9 cellular contexts compared by ENCODE assay signal in genomic region chr6:149031545-149032317, GRCh38.
DNase-seq lines count a peak whose midpoint lies in the region; ATAC-seq and TF ChIP-seq lines count a peak whose summit lies in the region.
"Had no signal": no experiment of that assay in that cellular context is flagged by ENCODE, and none has a peak within 500 bp of the region (broad histone marks: within the 10 kb centered on the region; RNA-seq: fewer than 3 reads in every experiment).

No MANE protein-coding gene starts in this region.

- CTCF ChIA-PET in IMR-90 (lab: Yijun Ruan, JAX), result interaction anchor here (0.8 to 1.6 kb wide), 8 partner anchors 35 to 486 kb away, joined by 3 to 5 read pairs (median 3); no protein-coding TSS in a partner anchor

- H4K91ac ChIP-seq in IMR-90 (ENCODE audit: insufficient read depth, low read depth, low read length), result peak overlapping the region; percentile 97

- H4K20me1 ChIP-seq in IMR-90 (ENCODE audit: insufficient read depth, low read length), result no peaks in the 10 kb centered on the region

- no TSS peak for BruUV-seq in IMR-90 (replicated peaks; lab: Mats Ljungman, UMichigan)

- peak overlapping the region; percentile 67 to 87 for H4K8ac ChIP-seq in IMR-90 (ENCODE audit: low read depth in 2 of 2, low read length in 2 of 2)

- peak overlapping the region; percentile 99 for H2BK5ac ChIP-seq in IMR-90 (ENCODE audit: low read depth, low read length, poor library complexity, severe bottlenecking)

- H3K4me1 ChIP-seq in IMR-90 (ENCODE audit: control insufficient read depth, insufficient read depth, low read length), result peaks cover 23% of the 10 kb centered on the region
- peaks cover 8 to 19% (median 11%) of the 10 kb centered on the region in 4 donors for H3K4me1 ChIP-seq in liver (ENCODE audit: control insufficient read depth in 4 of 4, insufficient read depth in 4 of 4, low read length in 3 of 4)
- peaks cover 3% of the 10 kb centered on the region for H3K4me1 ChIP-seq in upper lobe of right lung

- POLR2A ChIA-PET in IMR-90 (lab: Charles Lee; ENCODE audit: unreplicated experiment), result no interaction called here

- H3K4ac ChIP-seq in IMR-90 (ENCODE audit: low read depth, low read length), result peak overlapping the region; percentile 98

- H2BK15ac ChIP-seq in IMR-90 (ENCODE audit: low read depth, low read length), result peak overlapping the region; percentile 98; the same call in 2 of the 3 replicates

- H3K9me1 ChIP-seq in IMR-90 (ENCODE audit: insufficient read depth, low read length), result peaks cover 15% of the 10 kb centered on the region

- 40% methylated on average over 1 of the region's 16 CpGs; no CpG with 5 or more reads in 1 of the 2 experiments for WGBS in IMR-90 (ENCODE audit: extremely low coverage in 2 of 2, insufficient read length in 1 of 2), 2 experiments
- WGBS in liver, result 85% methylated on average over 16 of the region's 16 CpGs

- H3K4me3 Mint-ChIP-seq in activated T-cell treated with anti-CD3 and anti-CD28 coated beads, Interleukin-2, amount 50 U/mL, for 72 hours, result peak overlapping the region; percentile 80 to 88
- H3K4me3 Mint-ChIP-seq: natural killer cell had no signal

- H3K27ac ChIP-seq in IMR-90 (ENCODE audit: insufficient read depth, low read length) (peak overlapping the region; percentile 92), liver (ENCODE audit: low read depth in 1 of 2, low read length in 2 of 2) (peak overlapping the region; percentile 29 to 35), upper lobe of right lung (no peak overlapping the region)

- peak overlapping the region; percentile 94 for H2AK9ac ChIP-seq in IMR-90 (replicated peaks; ENCODE audit: low read depth, low read length, poor library complexity)

- no peaks in the 10 kb centered on the region for H3K36me3 Mint-ChIP-seq in activated T-cell treated with anti-CD3 and anti-CD28 coated beads, Interleukin-2, amount 50 U/mL, for 72 hours (ENCODE audit: insufficient read depth in 2 of 2)
- H3K36me3 Mint-ChIP-seq: natural killer cell had no signal

- peak overlapping the region; percentile 98 for H3K18ac ChIP-seq in IMR-90 (ENCODE audit: low read depth, low read length)

- H3K4me2 ChIP-seq in IMR-90 (ENCODE audit: low read depth, low read length), result peak overlapping the region; percentile 37

- dilution Hi-C loops in IMR-90 (cut with HindIII; ENCODE audit: low sequenced_read_pairs, unreplicated experiment), result no loop called here

- H3K36me3 ChIP-seq in IMR-90 (ENCODE audit: control insufficient read depth, insufficient read depth, low read length) (no peaks in the 10 kb centered on the region), liver (ENCODE audit: control insufficient read depth in 4 of 4, insufficient read depth in 3 of 4, low read depth in 1 of 4, low read length in 3 of 4) (no peaks in the 10 kb centered on the region), upper lobe of right lung (no peaks in the 10 kb centered on the region)

- H3K14ac ChIP-seq in IMR-90 (replicated peaks; ENCODE audit: low read depth, low read length), result peak overlapping the region; percentile 92

- peak overlapping the region; percentile 96 for H2AK5ac ChIP-seq in IMR-90 (ENCODE audit: low read depth, low read length)

- DNase-seq in IMR-90 (peak; percentile 85), upper lobe of right lung (no peak), NCI-H1694 (lab: John Stamatoyannopoulos, UW) (no peak), NCI-H128 (lab: John Stamatoyannopoulos, UW; ENCODE audit: unreplicated experiment) (no peak)
- DNase-seq in activated T-cell treated with anti-CD3 and anti-CD28 coated beads, Interleukin-2, amount 50 U/mL, for 72 hours, result peak; percentile 67 to 69
- DNase-seq: natural killer cell had no signal

- H3K27ac Mint-ChIP-seq in activated T-cell treated with anti-CD3 and anti-CD28 coated beads, Interleukin-2, amount 50 U/mL, for 72 hours, result peak overlapping the region; percentile 97
- H3K27ac Mint-ChIP-seq: natural killer cell had no signal

- intact Hi-C loops in IMR-90 (cut with micrococcal nuclease) (loop anchor here (1.0 to 10.0 kb wide), 3 partner anchors 183 to 486 kb away; partner anchors contain the start of gene TAB2), upper lobe of right lung (cut with DNase I) (loop anchor here (10.0 kb wide), 1 partner anchor 403 kb away; no protein-coding TSS in a partner anchor)

- H3K9me3 ChIP-seq in IMR-90 (ENCODE audit: control insufficient read depth, insufficient read depth, low read length) (no peaks in the 10 kb centered on the region), liver (ENCODE audit: control insufficient read depth in 4 of 4, low read length in 3 of 4) (no peaks in the 10 kb centered on the region), upper lobe of right lung (no peaks in the 10 kb centered on the region)

- H2BK20ac ChIP-seq in IMR-90 (ENCODE audit: low read depth, low read length), result peak overlapping the region; percentile 92

- peaks cover 71% of the 10 kb centered on the region for H3K4me1 Mint-ChIP-seq in activated T-cell treated with anti-CD3 and anti-CD28 coated beads, Interleukin-2, amount 50 U/mL, for 72 hours (ENCODE audit: low read depth)

- in situ Hi-C loops in IMR-90 (cut with MboI; ENCODE audit: low sequenced_read_pairs), result loop anchor here (5.0 kb wide), 2 partner anchors 396 to 486 kb away; no protein-coding TSS in a partner anchor

- ATAC-seq in GM18909 (IDR thresholded peaks at IDR 0.05; ENCODE audit: poor library complexity, unreplicated experiment) (peak; percentile 17), IMR-90 (ENCODE audit: low read depth) (peak; percentile 76), upper lobe of right lung (peak; percentile 52), GM18520 (IDR thresholded peaks at IDR 0.05; ENCODE audit: unreplicated experiment) (no peak)
- ATAC-seq in activated T-cell treated with anti-CD3 and anti-CD28 coated beads, Interleukin-2, amount 50 U/mL, for 72 hours (replicated peaks in 1 of 2), result peak; percentile 39 to 66

- H3K4me3 ChIP-seq in IMR-90 (ENCODE audit: insufficient read depth, low read depth, low read length) (no peak overlapping the region), liver (ENCODE audit: low read depth in 1 of 3, low read length in 3 of 3) (no peak overlapping the region), upper lobe of right lung (no peak overlapping the region)

- peak overlapping the region; percentile 80 for H3K56ac ChIP-seq in IMR-90 (ENCODE audit: extremely low read depth, insufficient read depth, low read length)

- H3K9ac ChIP-seq in IMR-90 (ENCODE audit: low read depth, low read length) (peak overlapping the region; percentile 45), liver (ENCODE audit: low read depth in 1 of 2, low read length in 2 of 2) (no peak overlapping the region)

- peak overlapping the region; percentile 92 for H3K23ac ChIP-seq in IMR-90 (ENCODE audit: low read depth, low read length)

- H3K79me1 ChIP-seq in IMR-90 (ENCODE audit: low read depth in 1 of 2, low read length in 2 of 2), result peaks cover 0 to 6% of the 10 kb centered on the region in 2 experiments; a peak in 1 of 4 replicates

- TF ChIP-seq RAD21 in IMR-90 (IDR thresholded peaks at IDR 0.05; ENCODE audit: low read length), result no peak
- TF ChIP-seq RAD21 in liver (IDR thresholded peaks at IDR 0.05), result no peak

- no peak; the same call in 1 of the 2 replicates for TF ChIP-seq POLR2A in IMR-90 (IDR thresholded peaks at IDR 0.05; ENCODE audit: low read depth, low read length)

- no peaks in the 10 kb centered on the region for H3K27me3 ChIP-seq in IMR-90 (ENCODE audit: control insufficient read depth, insufficient read depth, low read length)
- no peaks in the 10 kb centered on the region for H3K27me3 ChIP-seq in liver (ENCODE audit: control insufficient read depth in 4 of 4, insufficient read depth in 4 of 4, low read length in 3 of 4)
- no peaks in the 10 kb centered on the region for H3K27me3 ChIP-seq in upper lobe of right lung

- H2BK120ac ChIP-seq in IMR-90 (ENCODE audit: low read depth, low read length), result peak overlapping the region; percentile 96

- no peaks in the 10 kb centered on the region for H3K27me3 Mint-ChIP-seq in activated T-cell treated with anti-CD3 and anti-CD28 coated beads, Interleukin-2, amount 50 U/mL, for 72 hours (ENCODE audit: low read depth)

- TF ChIP-seq CTCF in IMR-90 (conservative IDR thresholded peaks at IDR 0.05; ENCODE audit: low read depth, low read length) (no peak), liver (IDR thresholded peaks at IDR 0.05; ENCODE audit: low read depth, low read length, missing input control) (no peak), upper lobe of right lung (IDR thresholded peaks at IDR 0.05) (no peak)

- H4K5ac ChIP-seq in IMR-90 (ENCODE audit: low read depth, low read length), result peak overlapping the region; percentile 96

- no peaks in the 10 kb centered on the region for H3K9me3 Mint-ChIP-seq in activated T-cell treated with anti-CD3 and anti-CD28 coated beads, Interleukin-2, amount 50 U/mL, for 72 hours
- H3K9me3 Mint-ChIP-seq: natural killer cell had no signal

- peak overlapping the region; percentile 76 for H2AFZ ChIP-seq in IMR-90 (replicated peaks; ENCODE audit: low read length, poor library complexity)

TF ChIP-seq in IMR-90, 13 proteins besides CTCF, POLR2A, EP300 and RAD21 (continues in another document):
- no peak for TF ChIP-seq CHD1 (IDR thresholded peaks at IDR 0.05; ENCODE audit: low read depth, low read length)
- TF ChIP-seq BHLHE40 (IDR thresholded peaks at IDR 0.05; ENCODE audit: low read depth, low read length), result no peak
- TF ChIP-seq MAZ (IDR thresholded peaks at IDR 0.05; ENCODE audit: borderline replicate concordance, low read depth, low read length), result no peak
- no peak for TF ChIP-seq SMC3 (IDR thresholded peaks at IDR 0.05; ENCODE audit: low read depth, low read length)
- no peak for TF ChIP-seq RFX5 (IDR thresholded peaks at IDR 0.05; ENCODE audit: low read depth, low read length)
- peak; percentile 58 for TF ChIP-seq MAFK (IDR thresholded peaks at IDR 0.05; ENCODE audit: low read depth, low read length)
- TF ChIP-seq MXI1 (IDR thresholded peaks at IDR 0.05; ENCODE audit: borderline replicate concordance, low read depth, low read length), result no peak
- peak; percentile 62; the same call in 1 of the 2 replicates for TF ChIP-seq FOS (IDR thresholded peaks at IDR 0.05; ENCODE audit: low read depth, low read length)

TF ChIP-seq in liver, 16 proteins besides CTCF, POLR2A, EP300 and RAD21:
- TF ChIP-seq HNF4A (conservative IDR thresholded peaks at IDR 0.05) (no peak), SP1 (IDR thresholded peaks at IDR 0.05) (no peak), JUND (IDR thresholded peaks at IDR 0.05) (no peak), GABPA (IDR thresholded peaks at IDR 0.05 in 1 of 2, conservative IDR thresholded peaks at IDR 0.05 in 1 of 2) (no peak), FOXA2 (IDR thresholded peaks at IDR 0.05) (no peak), HNF4G (IDR thresholded peaks at IDR 0.05) (no peak), TAF1 (conservative IDR thresholded peaks at IDR 0.05) (no peak), EGR1 (IDR thresholded peaks at IDR 0.05; ENCODE audit: low read depth in 2 of 2) (no peak)
- TF ChIP-seq, protein P1, sequence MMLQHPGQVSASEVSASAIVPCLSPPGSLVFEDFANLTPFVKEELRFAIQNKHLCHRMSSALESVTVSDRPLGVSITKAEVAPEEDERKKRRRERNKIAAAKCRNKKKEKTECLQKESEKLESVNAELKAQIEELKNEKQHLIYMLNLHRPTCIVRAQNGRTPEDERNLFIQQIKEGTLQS (IDR thresholded peaks at IDR 0.05), result no peak

Comparison
In these comparisons a context has a peak if more than half of its experiments do, and no peak if none do; other contexts are left out.
1. DNase-seq: peak in IMR-90 (single experiment) and activated T-cell treated with anti-CD3 and anti-CD28 coated beads, Interleukin-2, amount 50 U/mL, for 72 hours (2 of 2); none in upper lobe of right lung (single experiment), NCI-H1694 (single experiment) and NCI-H128 (single experiment).